In genomic region chr20:45959956-45960630, GRCh38 we compare ENCODE assay signal across 26 cellular contexts. TPM values are rescaled to one million over a fixed set of nuclear protein-coding genes. Genes with fewer than 3 reads are reported as not detected.
DNase-seq lines count a peak whose midpoint lies in the region; ATAC-seq, FAIRE-seq and TF ChIP-seq lines count a peak whose summit lies in the region.
"Had no signal": no experiment of that assay in that cellular context is flagged by ENCODE, and none has a peak within 500 bp of the region (broad histone marks: within the 10 kb centered on the region; RNA-seq: fewer than 3 reads in every experiment).

No MANE protein-coding gene starts in this region.

- FAIRE-seq in GM12878 (lab: Jason Lieb, UNC): no peak
- FAIRE-seq: islet of Langerhans had no signal

- peak; percentile 22 for DNase-seq in CD14-positive monocyte (ENCODE audit: low spot score)
- peak; percentile 19 for DNase-seq in GM12878 (ENCODE audit: low read depth, low spot score)
- peak; percentile 44 for DNase-seq in posterior vena cava (ENCODE audit: low spot score)
- DNase-seq in glomerular visceral epithelial cell (ENCODE audit: extremely low spot score): no peak
- DNase-seq in NCI-H146 treated with DMSO at 0.1 percent for 48 hours (lab: John Stamatoyannopoulos, UW; ENCODE audit: unreplicated experiment): no peak
- DNase-seq in NCI-H526 (lab: John Stamatoyannopoulos, UW): no peak
- DNase-seq: ACHN; C1 segment of cervical spinal cord; effector CD8-positive, alpha-beta T cell; EL; hypothalamus; NCI-H1105; NCI-H2171; NCI-H524 treated with DMSO at 0.1 percent for 48 hours; nucleus accumbens; T-helper 2 cell; uterus had no signal

- H3K4me1 Mint-ChIP-seq in CD14-positive monocyte: no peaks in the 10 kb centered on the region

- CTCF ChIA-PET in GM12878 (lab: Yijun Ruan, JAX): interaction anchor here (0.7 to 9.4 kb wide), 11 partner anchors 11 to 160 kb away, joined by 3 to 130 read pairs (median 4); partner anchors contain the start of genes PCIF1, ZNF335 and ZSWIM1

- intact Hi-C loops in CD14-positive monocyte (cut with micrococcal nuclease): loop anchor here in 1 of 2 donors (5.0 kb wide), 1 partner anchor 158 kb away; no protein-coding TSS in a partner anchor
- intact Hi-C loops in GM12878 (cut with micrococcal nuclease; ENCODE audit: unreplicated experiment): loop anchor here (5.0 kb wide), 1 partner anchor 148 kb away; the partner anchor contains the start of gene UBE2C
- intact Hi-C loops in posterior vena cava (cut with DNase I): loop anchor here in 1 of 2 donors (10.0 kb wide), 1 partner anchor 145 kb away; the partner anchor contains the start of gene UBE2C

- peaks cover 0 to 2% (median 0%) of the 10 kb centered on the region in 3 donors for H3K27me3 Mint-ChIP-seq in CD14-positive monocyte (ENCODE audit: low read depth in 3 of 3)

- peak overlapping the region in 1 of 7 donors; percentile 82 for H3K27ac Mint-ChIP-seq in CD14-positive monocyte

- H3K9me3 Mint-ChIP-seq in CD14-positive monocyte: peaks cover 0 to 3% (median 0%) of the 10 kb centered on the region in 7 donors

- no peaks in the 10 kb centered on the region for H3K27me3 ChIP-seq in GM12878 (replicated peaks in 1 of 2; ENCODE audit: control insufficient read depth in 2 of 2, insufficient read depth in 2 of 2, low read length in 1 of 2)
- H3K27me3 ChIP-seq: body of pancreas, esophagus muscularis mucosa, gastrocnemius medialis, uterus had no signal

- no peak for TF ChIP-seq CTCF in CD14-positive monocyte (IDR thresholded peaks at IDR 0.05)
- no peak for TF ChIP-seq CTCF in GM12878 (IDR thresholded peaks at IDR 0.05 in 2 of 3, conservative IDR thresholded peaks at IDR 0.05 in 1 of 3; ENCODE audit: control insufficient read depth in 2 of 3, extremely low read depth in 1 of 3, insufficient read depth in 1 of 3, low read depth in 3 of 3, low read length in 3 of 3)

- in situ Hi-C loops in GM12878 (cut with MboI): no loop called here

- TF ChIP-seq RAD21 in GM12878 (IDR thresholded peaks at IDR 0.05; ENCODE audit: insufficient read depth, low read depth, low read length): no peak

- no peak overlapping the region for H3K27ac ChIP-seq in GM12878 (ENCODE audit: control insufficient read depth, insufficient read depth)
- H3K27ac ChIP-seq: body of pancreas, esophagus muscularis mucosa, gastrocnemius medialis, SK-N-MC, uterus had no signal

- SMC1A ChIA-PET in GM12878 (lab: Charles Lee; ENCODE audit: uncharacterized antibody, unreplicated experiment): interaction anchor here (1.1 to 4.8 kb wide), 10 partner anchors 10 to 161 kb away, joined by 3 to 35 read pairs (median 6); partner anchors contain the start of genes CTSA, NEURL2, PCIF1 and ZSWIM1

- H3K9me3 ChIP-seq in GM12878 (replicated peaks; ENCODE audit: control insufficient read depth, insufficient read depth, low read length): no peaks in the 10 kb centered on the region
- H3K9me3 ChIP-seq: body of pancreas, esophagus muscularis mucosa, gastrocnemius medialis, uterus had no signal

- no peak for TF ChIP-seq POLR2A in GM12878 (IDR thresholded peaks at IDR 0.05; ENCODE audit: low read depth, low read length)

- no peaks in the 10 kb centered on the region for H4K20me1 ChIP-seq in GM12878 (ENCODE audit: control insufficient read depth, insufficient read depth)

- TF ChIP-seq EP300 in GM12878 (IDR thresholded peaks at IDR 0.05; ENCODE audit: borderline replicate concordance in 1 of 2, control insufficient read depth in 1 of 2, low read depth in 2 of 2, low read length in 2 of 2): peak; percentile 60 to 62; a peak in 3 of 4 replicates

- H3K9ac ChIP-seq in GM12878 (ENCODE audit: control insufficient read depth, insufficient read depth, low read length): no peak overlapping the region

- POLR2A ChIA-PET in GM12878 (lab: Charles Lee): interaction anchor here (1.1 to 3.2 kb wide), 9 partner anchors 10 to 119 kb away, joined by 3 to 35 read pairs (median 4); partner anchors contain the start of genes PCIF1 and PLTP

- H3K36me3 ChIP-seq in GM12878 (ENCODE audit: control insufficient read depth in 2 of 2, insufficient read depth in 2 of 2, low read length in 1 of 2): peaks cover 25 to 51% of the 10 kb centered on the region in 2 experiments
- H3K36me3 ChIP-seq: uterus had no signal

- no peak overlapping the region for H2AFZ ChIP-seq in GM12878 (ENCODE audit: control insufficient read depth, low read depth, low read length)

- no peak overlapping the region for H3K4me3 ChIP-seq in GM12878
- H3K4me3 ChIP-seq: body of pancreas, esophagus muscularis mucosa, gastrocnemius medialis, lung, SK-N-MC, uterus had no signal

- ATAC-seq in GM21619 (IDR thresholded peaks at IDR 0.05; ENCODE audit: unreplicated experiment): peak; percentile 48
- peak; percentile 73 for ATAC-seq in GM12878
- no peak for ATAC-seq in GM21367 (IDR thresholded peaks at IDR 0.05; ENCODE audit: unreplicated experiment)
- ATAC-seq: body of pancreas, gastrocnemius medialis had no signal

- H3K4me3 Mint-ChIP-seq in CD14-positive monocyte: no peak overlapping the region

- H3K79me2 ChIP-seq in GM12878 (ENCODE audit: control insufficient read depth, insufficient read depth, low read length): no peaks in the 10 kb centered on the region

- H3K4me1 ChIP-seq in GM12878 (ENCODE audit: control insufficient read depth, insufficient read depth, low read length): peaks cover 16% of the 10 kb centered on the region
- H3K4me1 ChIP-seq: body of pancreas, esophagus muscularis mucosa, gastrocnemius medialis, uterus had no signal

- 69% methylated on average over 14 of the region's 14 CpGs for WGBS in GM12878 (ENCODE audit: insufficient coverage, insufficient replicate concordance, low lambda C conversion rate, missing lambda C conversion rate)

- H3K36me3 Mint-ChIP-seq in CD14-positive monocyte: peaks cover 84 to 98% of the 10 kb centered on the region in 2 donors

- no peak overlapping the region for H3K4me2 ChIP-seq in GM12878 (ENCODE audit: control insufficient read depth, insufficient read depth)

- RAD21 ChIA-PET in GM12878 (lab: Charles Lee; ENCODE audit: unreplicated experiment): interaction anchor here (0.7 to 6.3 kb wide), 10 partner anchors 10 to 188 kb away, joined by 3 to 66 read pairs (median 4); partner anchors contain the start of gene PCIF1

- BruUV-seq in GM12878 (replicated peaks; lab: Mats Ljungman, UMichigan): no TSS peak

RNA-seq across cellular contexts. Expression of gene ZNF335, which starts 11.9 kb away (rescaled TPM):
- polyA plus RNA-seq in CD14-positive monocyte (1 to 10 TPM; 2.7 to 3.1 TPM), GM12878 (2011; rRNA removed) (5.0 and 11.4 TPM in 2 replicates), GM12878 (2014; fragmentation: Illumina TruSeq; extraction: Trizol) (3.4 and 12.5 TPM in 2 replicates), GM12878 (2014; fragmentation: Nextera tagmentation; extraction: Ambion mirVana) (1 to 10 TPM in 1 of 2 experiments, under 1 TPM in 1; 0.74 to 1.2 TPM), GM12878 (2014; rRNA removed) (24.8 and 27.2 TPM in 2 replicates), GM12878 (2016; fragmentation: Nextera tagmentation; extraction: Ambion mirVana) (10 to 100 TPM; 16.5 to 19.5 TPM)
- 110 and 127 TPM in 2 replicates for total RNA-seq in GM12878 (2013; cell fraction: nucleolus; rRNA removed)
- total RNA-seq in GM12878 (2014; rRNA removed) (19.9 and 24.2 TPM in 2 replicates), GM12878 (2014; rRNA removed; fragmentation: Illumina TruSeq; extraction: Trizol) (10.5 and 12.3 TPM in 2 replicates), GM12878 (2021) (25.0 and 30.1 TPM in 2 replicates), posterior vena cava (10 to 100 TPM; 12.6 to 13.7 TPM)
- 6.9 TPM for polyA plus RNA-seq in GM12878 (2011; ENCODE audit: low read depth)
- 13.1 and 18.1 TPM in 2 replicates for polyA plus RNA-seq in GM12878 (2011; cell fraction: cytosol; rRNA removed)
- 80.6 and 103 TPM in 2 replicates for polyA plus RNA-seq in GM12878 (2011; cell fraction: nucleus; rRNA removed)
- 13.7 and 15.3 TPM in 2 replicates for polyA plus RNA-seq in GM12878 (2012)
- 28.2 and 32.4 TPM in 2 replicates for polyA minus RNA-seq in GM12878 (2011; rRNA and poly(A)+ RNA removed)
- 6.3 and 9.9 TPM in 2 replicates for polyA minus RNA-seq in GM12878 (2011; cell fraction: cytosol; rRNA and poly(A)+ RNA removed)
- 45.3 and 81.1 TPM in 2 replicates for polyA minus RNA-seq in GM12878 (2011; cell fraction: nucleus; rRNA and poly(A)+ RNA removed)

RNA-seq across cellular contexts. Expression of gene PCIF1, which starts 25.6 kb away (rescaled TPM):
- polyA plus RNA-seq in CD14-positive monocyte (10 to 100 TPM; 50.4 to 54.9 TPM), GM12878 (2011; rRNA removed) (9.6 and 13.3 TPM in 2 replicates), GM12878 (2014; fragmentation: Illumina TruSeq; extraction: Trizol) (13.4 and 23.4 TPM in 2 replicates), GM12878 (2014; fragmentation: Nextera tagmentation; extraction: Ambion mirVana) (10 to 100 TPM in 1 of 2 experiments, 1 to 10 TPM in 1; 8.4 to 10.1 TPM), GM12878 (2014; rRNA removed) (21.4 and 22.5 TPM in 2 replicates), GM12878 (2016; fragmentation: Nextera tagmentation; extraction: Ambion mirVana) (10 to 100 TPM; 32.7 to 32.9 TPM)
- 23.3 and 27.4 TPM in 2 replicates for total RNA-seq in GM12878 (2013; cell fraction: nucleolus; rRNA removed)
- total RNA-seq in GM12878 (2014; rRNA removed) (13.8 and 14.3 TPM in 2 replicates), GM12878 (2014; rRNA removed; fragmentation: Illumina TruSeq; extraction: Trizol) (7.7 and 9.9 TPM in 2 replicates), GM12878 (2021) (29.2 and 29.9 TPM in 2 replicates), posterior vena cava (10 to 100 TPM; 27.3 to 35.7 TPM)
- polyA plus RNA-seq in GM12878 (2011; ENCODE audit: low read depth): 18.3 TPM
- 23.5 and 24.0 TPM in 2 replicates for polyA plus RNA-seq in GM12878 (2011; cell fraction: cytosol; rRNA removed)
- polyA plus RNA-seq in GM12878 (2011; cell fraction: nucleus; rRNA removed): 53.5 and 55.4 TPM in 2 replicates
- 26.9 and 34.4 TPM in 2 replicates for polyA plus RNA-seq in GM12878 (2012)
- polyA minus RNA-seq in GM12878 (2011; rRNA and poly(A)+ RNA removed): 15.1 and 24.4 TPM in 2 replicates
- 9.4 and 9.8 TPM in 2 replicates for polyA minus RNA-seq in GM12878 (2011; cell fraction: cytosol; rRNA and poly(A)+ RNA removed)
- 27.7 and 40.9 TPM in 2 replicates for polyA minus RNA-seq in GM12878 (2011; cell fraction: nucleus; rRNA and poly(A)+ RNA removed)

RNA-seq across cellular contexts. Expression of gene PLTP, which starts 48.1 kb away (rescaled TPM):
- polyA plus RNA-seq in CD14-positive monocyte (1 to 10 TPM; 2.9 to 3.0 TPM), GM12878 (2011; rRNA removed) (3.1 and 4.9 TPM in 2 replicates), GM12878 (2014; fragmentation: Illumina TruSeq; extraction: Trizol) (2.6 and 6.1 TPM in 2 replicates), GM12878 (2014; fragmentation: Nextera tagmentation; extraction: Ambion mirVana) (1 to 10 TPM; 1.6 TPM), GM12878 (2014; rRNA removed) (9.1 and 9.9 TPM in 2 replicates), GM12878 (2016; fragmentation: Nextera tagmentation; extraction: Ambion mirVana) (10 to 100 TPM; 12.4 to 17.0 TPM)
- 14.6 and 15.7 TPM in 2 replicates for total RNA-seq in GM12878 (2013; cell fraction: nucleolus; rRNA removed)
- total RNA-seq in GM12878 (2014; rRNA removed) (9.2 and 10.6 TPM in 2 replicates), GM12878 (2014; rRNA removed; fragmentation: Illumina TruSeq; extraction: Trizol) (4.0 and 4.1 TPM in 2 replicates), GM12878 (2021) (9.7 and 10.8 TPM in 2 replicates), posterior vena cava (100 to 1,000 TPM; 134 to 689 TPM)
- polyA plus RNA-seq in GM12878 (2011; ENCODE audit: low read depth): 5.7 TPM
- polyA plus RNA-seq in GM12878 (2011; cell fraction: cytosol; rRNA removed): 8.8 and 9.1 TPM in 2 replicates
- polyA plus RNA-seq in GM12878 (2011; cell fraction: nucleus; rRNA removed): 4.1 and 4.6 TPM in 2 replicates
- 11.3 and 16.6 TPM in 2 replicates for polyA plus RNA-seq in GM12878 (2012)
- polyA minus RNA-seq in GM12878 (2011; rRNA and poly(A)+ RNA removed): 2.6 and 6.4 TPM in 2 replicates
- polyA minus RNA-seq in GM12878 (2011; cell fraction: cytosol; rRNA and poly(A)+ RNA removed): 0.62 and 0.94 TPM in 2 replicates
- polyA minus RNA-seq in GM12878 (2011; cell fraction: nucleus; rRNA and poly(A)+ RNA removed): 0.77 and 1.5 TPM in 2 replicates

RNA-seq across cellular contexts. Expression of gene MMP9, which starts 48.6 kb away (rescaled TPM):
- polyA plus RNA-seq in CD14-positive monocyte: 1 to 10 TPM in 1 of 2 donors, under 1 TPM in 1; 0.88 to 1.6 TPM
- 0.15 TPM in 1 of 2 replicates, not detected in the other for total RNA-seq in GM12878 (2013; cell fraction: nucleolus; rRNA removed)
- total RNA-seq in GM12878 (2014; rRNA removed): 0.06 and 0.49 TPM in 2 replicates
- 0.09 TPM in 1 of 2 replicates, not detected in the other for total RNA-seq in GM12878 (2014; rRNA removed; fragmentation: Illumina TruSeq; extraction: Trizol)
- 0.23 and 0.48 TPM in 2 replicates for total RNA-seq in GM12878 (2021)
- not detected for polyA plus RNA-seq in GM12878 (2011; ENCODE audit: low read depth)
- polyA plus RNA-seq in GM12878 (2011; rRNA removed): 0.20 and 0.34 TPM in 2 replicates
- polyA plus RNA-seq in GM12878 (2011; cell fraction: cytosol; rRNA removed): 0.64 and 0.75 TPM in 2 replicates
- polyA plus RNA-seq in GM12878 (2011; cell fraction: nucleus; rRNA removed): 1.8 TPM in 2 replicates
- 0.28 TPM in 2 replicates for polyA plus RNA-seq in GM12878 (2012)
- polyA plus RNA-seq in GM12878 (2014; fragmentation: Illumina TruSeq; extraction: Trizol): 0.10 TPM in 1 of 2 replicates, not detected in the other
- under 1 TPM in 1 of 2 experiments, not detected in 1; 0.04 TPM for polyA plus RNA-seq in GM12878 (2014; fragmentation: Nextera tagmentation; extraction: Ambion mirVana)
- 0.09 and 0.18 TPM in 2 replicates for polyA plus RNA-seq in GM12878 (2014; rRNA removed)
- polyA plus RNA-seq in GM12878 (2016; fragmentation: Nextera tagmentation; extraction: Ambion mirVana): under 1 TPM; 0.09 to 0.20 TPM
- 0.15 and 0.31 TPM in 2 replicates for polyA minus RNA-seq in GM12878 (2011; rRNA and poly(A)+ RNA removed)
- polyA minus RNA-seq in GM12878 (2011; cell fraction: cytosol; rRNA and poly(A)+ RNA removed): 0.94 and 1.0 TPM in 2 replicates
- 0.36 TPM in 1 of 2 replicates, not detected in the other for polyA minus RNA-seq in GM12878 (2011; cell fraction: nucleus; rRNA and poly(A)+ RNA removed)
- total RNA-seq in posterior vena cava: 10 to 100 TPM in 1 of 2 donors, 1 to 10 TPM in 1; 2.2 to 16.6 TPM
- total RNA-seq: renal cortical epithelial cell had no signal

Comparison
In these comparisons a context has a peak if more than half of its experiments do, and no peak if none do; other contexts are left out.
1. DNase-seq: peak in CD14-positive monocyte (single experiment), GM12878 (single experiment) and posterior vena cava (single experiment); none in glomerular visceral epithelial cell (single experiment), NCI-H146 treated with DMSO at 0.1 percent for 48 hours (single experiment) and NCI-H526 (0 of 2).
2. RNA of gene PLTP, which starts 48.1 kb away (total RNA-seq): 134 to 689 TPM in posterior vena cava; 4.0 to 15.7 TPM in GM12878; every median in the first group is over 4 times any median in the second.